In genomic region chr7:141460781-141461715, GRCh38 we compare ENCODE assay signal across 11 cellular contexts.
A peak's percentile ranks its signal among the peaks of the same experiment; 100 is the strongest.
DNase-seq lines count a peak whose midpoint lies in the region; ATAC-seq, FAIRE-seq and TF ChIP-seq lines count a peak whose summit lies in the region.
"Had no signal": no experiment of that assay in that cellular context is flagged by ENCODE, and none has a peak within 500 bp of the region (broad histone marks: within the 10 kb centered on the region; RNA-seq: fewer than 3 reads in every experiment).

No MANE protein-coding gene starts in this region.

- no peaks in the 10 kb centered on the region for H3K9me3 Mint-ChIP-seq in T-helper 2 cell treated with Interferon-gamma antibody and Interleukin-4, amounts not matched to agents 5 μg/mL and 100 μg/mL, for 36 hours

- no peak overlapping the region for H3K27ac Mint-ChIP-seq in T-helper 2 cell treated with Interferon-gamma antibody and Interleukin-4, amounts not matched to agents 5 μg/mL and 100 μg/mL, for 36 hours

- H4K20me1 ChIP-seq in HepG2 (ENCODE audit: insufficient read depth, low read length), result no peaks in the 10 kb centered on the region

- H3K4me1 Mint-ChIP-seq in T-helper 2 cell treated with Interferon-gamma antibody and Interleukin-4, amounts not matched to agents 5 μg/mL and 100 μg/mL, for 36 hours (ENCODE audit: low read depth), result no peaks in the 10 kb centered on the region

- no peak overlapping the region for H3K9ac ChIP-seq in HepG2 (ENCODE audit: insufficient read depth, low read depth, low read length)

- H3K27me3 ChIP-seq in HepG2 (ENCODE audit: control insufficient read depth in 1 of 2, insufficient read depth in 2 of 2, low read length in 2 of 2) (peaks cover 2 to 30% of the 10 kb centered on the region in 2 experiments; a peak in 4 of 5 replicates), aorta (ENCODE audit: control insufficient read depth in 1 of 2, insufficient read depth in 2 of 2, low read length in 1 of 2) (no peaks in the 10 kb centered on the region)
- H3K27me3 ChIP-seq: upper lobe of left lung had no signal

- H3K27ac ChIP-seq in HepG2 (ENCODE audit: extremely low read length, insufficient read depth, low read length) (no peak overlapping the region), aorta (ENCODE audit: low read depth in 1 of 2, low read length in 2 of 2) (no peak overlapping the region)
- H3K27ac ChIP-seq: upper lobe of left lung had no signal

- H3K36me3 ChIP-seq in HepG2 (replicated peaks in 1 of 2; ENCODE audit: control insufficient read depth in 1 of 2, insufficient read depth in 2 of 2, low read length in 2 of 2) (no peaks in the 10 kb centered on the region), aorta (ENCODE audit: control insufficient read depth in 1 of 2, insufficient read depth in 2 of 2, low read length in 1 of 2) (no peaks in the 10 kb centered on the region)
- H3K36me3 ChIP-seq: upper lobe of left lung had no signal

- TF ChIP-seq CTCF in HepG2 (CRISPR knock-in tag; IDR thresholded peaks at IDR 0.05), result no peak

- H2AFZ ChIP-seq in HepG2 (ENCODE audit: low read length), result no peak overlapping the region

- WGBS in HepG2 (ENCODE audit: low lambda C conversion rate), result 15% methylated on average over 15 of the region's 16 CpGs
- 51 to 54% methylated on average over 16 of the region's 16 CpGs for WGBS in aorta, 2 donors

- CTCF ChIA-PET in HepG2 (lab: Yijun Ruan, JAX; ENCODE audit: low intra/inter-chr PET ratio, low total read pairs), result no interaction called here

- no peak for TF ChIP-seq RAD21 in HepG2 (CRISPR knock-in tag; IDR thresholded peaks at IDR 0.05)

- in situ Hi-C loops in HepG2 (cut with HindIII; ENCODE audit: extremely low pct_ligation_motif_present, low pct_unique_long_range_greater_than_20kb), result no loop called here

- H3K4me3 Mint-ChIP-seq in T-helper 2 cell treated with Interferon-gamma antibody and Interleukin-4, amounts not matched to agents 5 μg/mL and 100 μg/mL, for 36 hours, result no peak overlapping the region

- H3K4me1 ChIP-seq in HepG2 (ENCODE audit: insufficient read depth, low read length), result no peaks in the 10 kb centered on the region
- H3K4me1 ChIP-seq in aorta (ENCODE audit: control insufficient read depth in 1 of 2, insufficient read depth in 2 of 2, low read length in 2 of 2), result no peaks in the 10 kb centered on the region
- H3K4me1 ChIP-seq: upper lobe of left lung had no signal

- H3K4me3 ChIP-seq in HepG2 (replicated peaks in 1 of 3; ENCODE audit: insufficient read depth in 1 of 3, low read depth in 2 of 3, low read length in 3 of 3) (no peak overlapping the region), aorta (ENCODE audit: low read length in 2 of 2) (no peak overlapping the region)
- H3K4me3 ChIP-seq: upper lobe of left lung had no signal

- TF ChIP-seq POLR2A in HepG2 (IDR thresholded peaks at IDR 0.05; ENCODE audit: insufficient read depth in 1 of 2, low read depth in 2 of 2, low read length in 2 of 2), result no peak

- no peaks in the 10 kb centered on the region for H3K79me2 ChIP-seq in HepG2 (ENCODE audit: insufficient read depth, low read length)

- intact Hi-C loops in Right ventricle myocardium inferior (cut with DNase I), result no loop called here
- intact Hi-C loops in cardiac septum (cut with DNase I), result no loop called here
- intact Hi-C loops in HepG2 (cut with micrococcal nuclease; ENCODE audit: unreplicated experiment), result no loop called here
- intact Hi-C loops in aorta (cut with DNase I), result no loop called here

- ATAC-seq in Right ventricle myocardium inferior (peak; percentile 61), HepG2 (no peak), aorta (ENCODE audit: low FRiP score) (peak; percentile 14), GM18870 (IDR thresholded peaks at IDR 0.05; ENCODE audit: unreplicated experiment) (no peak)

- H3K36me3 Mint-ChIP-seq in T-helper 2 cell treated with Interferon-gamma antibody and Interleukin-4, amounts not matched to agents 5 μg/mL and 100 μg/mL, for 36 hours (ENCODE audit: low read depth), result no peaks in the 10 kb centered on the region

- BruUV-seq in HepG2 (replicated peaks; lab: Mats Ljungman, UMichigan), result no TSS peak

- H3K9me3 ChIP-seq in HepG2 (ENCODE audit: low read length) (no peaks in the 10 kb centered on the region), aorta (ENCODE audit: control insufficient read depth, low read length) (no peaks in the 10 kb centered on the region)
- H3K9me3 ChIP-seq: upper lobe of left lung had no signal

- FAIRE-seq in HepG2 (lab: Jason Lieb, UNC), result no peak
- FAIRE-seq: G401.6 had no signal

- POLR2A ChIA-PET in HepG2 (lab: Yijun Ruan, JAX), result no interaction called here

- TF ChIP-seq EP300 in HepG2 (IDR thresholded peaks at IDR 0.05; ENCODE audit: low read depth in 2 of 2, low read length in 2 of 2), result no peak
- TF ChIP-seq EP300 in HepG2 (CRISPR knock-in tag; IDR thresholded peaks at IDR 0.05; ENCODE audit: borderline replicate concordance), result no peak

- DNase-seq in Right ventricle myocardium inferior (ENCODE audit: missing footprints) (no peak), cardiac septum (ENCODE audit: low spot score) (no peak), cerebellum (ENCODE audit: low spot score) (peak; percentile 10), HepG2 (ENCODE audit: low spot score) (no peak), aorta (no peak)
- DNase-seq in activated naive CD4-positive, alpha-beta T cell treated with anti-CD3 and anti-CD28 coated beads, Interleukin-2, amount 50 U/mL, for 16 hours, result no peak
- no peak for DNase-seq in T-helper 2 cell treated with Interferon-gamma antibody and Interleukin-4, amounts not matched to agents 5 μg/mL and 100 μg/mL, for 36 hours (ENCODE audit: low spot score)
- DNase-seq: NCI-H2171, upper lobe of left lung had no signal

- H3K4me2 ChIP-seq in HepG2 (ENCODE audit: low read depth, low read length), result no peak overlapping the region

- no peaks in the 10 kb centered on the region for H3K27me3 Mint-ChIP-seq in T-helper 2 cell treated with Interferon-gamma antibody and Interleukin-4, amounts not matched to agents 5 μg/mL and 100 μg/mL, for 36 hours (ENCODE audit: low read depth)

TF ChIP-seq in HepG2, 621 proteins besides CTCF, POLR2A, EP300 and RAD21:
- TF ChIP-seq SMAD3 (CRISPR knock-in tag; IDR thresholded peaks at IDR 0.05) (no peak), SRSF1 (optimal IDR thresholded peaks at IDR 0.05; ENCODE audit: low read depth, low read length) (no peak), CEBPB (IDR thresholded peaks at IDR 0.05; ENCODE audit: borderline replicate concordance, low read depth, low read length) (peak; percentile 32; the same call in 1 of the 2 replicates), ATF7 (IDR thresholded peaks at IDR 0.05) (peak; percentile 38; the same call in 1 of the 2 replicates), ATF7 (CRISPR knock-in tag; IDR thresholded peaks at IDR 0.05) (no peak)

Comparison
In these comparisons a context has a peak if more than half of its experiments do, and no peak if none do; other contexts are left out.
1. ATAC-seq: peak in Right ventricle myocardium inferior (single experiment) and aorta (single experiment); none in HepG2 (single experiment) and GM18870 (single experiment).